In genomic region chr2:27954261-27954673, GRCh38 we compare ENCODE assay signal across 9 cellular contexts.
DNase-seq lines count a peak whose midpoint lies in the region; ATAC-seq, FAIRE-seq and TF ChIP-seq lines count a peak whose summit lies in the region.
"Had no signal": no experiment of that assay in that cellular context is flagged by ENCODE, and none has a peak within 500 bp of the region (broad histone marks: within the 10 kb centered on the region; RNA-seq: fewer than 3 reads in every experiment).

No MANE protein-coding gene starts in this region.

- H3K9me3 ChIP-seq in adipocyte (ENCODE audit: control insufficient read depth, low read length) (peaks cover 10% of the 10 kb centered on the region), upper lobe of left lung (no peaks in the 10 kb centered on the region), HAP-1 (no peaks in the 10 kb centered on the region)

- H3K27me3 ChIP-seq in adipocyte (replicated peaks; ENCODE audit: control insufficient read depth, insufficient read depth, low read length) (no peaks in the 10 kb centered on the region), upper lobe of left lung (no peaks in the 10 kb centered on the region), HAP-1 (ENCODE audit: low read depth) (no peaks in the 10 kb centered on the region)

- DNase-seq in activated CD8-positive, alpha-beta memory T cell treated with anti-CD3 and anti-CD28 coated beads, Interleukin-2, amount 10 ng/mL, durations not matched to agents 7 days and 5 days: no peak
- no peak for DNase-seq in activated CD8-positive, alpha-beta memory T cell treated with anti-CD3 and anti-CD28 coated beads, Interleukin-2, amount 50 U/mL, for 48 hours
- DNase-seq in adipocyte (ENCODE audit: low read depth) (no peak), left colon (no peak), upper lobe of left lung (no peak), SW480 (ENCODE audit: low spot score) (no peak), HAP-1 (ENCODE audit: low spot score in 2 of 2) (no peak), GM19239 (ENCODE audit: insufficient read length, low spot score) (no peak)

- no peak for TF ChIP-seq CTCF in upper lobe of left lung (IDR thresholded peaks at IDR 0.05)

- no peak for ATAC-seq in activated CD8-positive, alpha-beta memory T cell treated with anti-CD3 and anti-CD28 coated beads, Interleukin-2, amount 10 ng/mL, durations not matched to agents 7 days and 5 days
- ATAC-seq in left colon: peak; percentile 66
- peak in 1 of 2 donors; percentile 43 for ATAC-seq in upper lobe of left lung (ENCODE audit: low FRiP score in 2 of 2)

- H3K36me3 Mint-ChIP-seq in activated CD8-positive, alpha-beta memory T cell treated with anti-CD3 and anti-CD28 coated beads, Interleukin-2, amount 10 ng/mL, durations not matched to agents 7 days and 5 days: peaks cover 38% of the 10 kb centered on the region

- H3K9me3 Mint-ChIP-seq in activated CD8-positive, alpha-beta memory T cell treated with anti-CD3 and anti-CD28 coated beads, Interleukin-2, amount 10 ng/mL, durations not matched to agents 7 days and 5 days (ENCODE audit: low read depth): no peaks in the 10 kb centered on the region

- in situ Hi-C loops in HAP-1 (cut with MboI; ENCODE audit: low sequenced_read_pairs): no loop called here

- no peak overlapping the region for H3K4me3 Mint-ChIP-seq in activated CD8-positive, alpha-beta memory T cell treated with anti-CD3 and anti-CD28 coated beads, Interleukin-2, amount 10 ng/mL, durations not matched to agents 7 days and 5 days

- H3K4me1 Mint-ChIP-seq in activated CD8-positive, alpha-beta memory T cell treated with anti-CD3 and anti-CD28 coated beads, Interleukin-2, amount 10 ng/mL, durations not matched to agents 7 days and 5 days: peaks cover 90% of the 10 kb centered on the region

- intact Hi-C loops in left colon (cut with DNase I, micrococcal nuclease): no loop called here

- no peak for TF ChIP-seq EP300 in upper lobe of left lung (IDR thresholded peaks at IDR 0.05)

- H3K4me1 ChIP-seq in adipocyte (ENCODE audit: control insufficient read depth, insufficient read depth, low read length) (peaks cover 61% of the 10 kb centered on the region), upper lobe of left lung (peaks cover 34 to 45% (median 36%) of the 10 kb centered on the region in 4 donors), HAP-1 (no peaks in the 10 kb centered on the region)

- CTCF ChIA-PET in activated CD8-positive, alpha-beta memory T cell treated with anti-CD3 and anti-CD28 coated beads, Interleukin-2, amount 10 ng/mL, durations not matched to agents 7 days and 5 days (lab: Charles Lee): interaction anchor here (1.0 kb wide), 1 partner anchor 11 kb away, joined by 3 read pairs; no protein-coding TSS in a partner anchor

- H3K36me3 ChIP-seq in adipocyte (ENCODE audit: control insufficient read depth, insufficient read depth, low read length, severe bottlenecking) (no peaks in the 10 kb centered on the region), upper lobe of left lung (no peaks in the 10 kb centered on the region), HAP-1 (replicated peaks) (no peaks in the 10 kb centered on the region)

- peak overlapping the region; percentile 92 for H3K27ac Mint-ChIP-seq in activated CD8-positive, alpha-beta memory T cell treated with anti-CD3 and anti-CD28 coated beads, Interleukin-2, amount 10 ng/mL, durations not matched to agents 7 days and 5 days

- no peak for FAIRE-seq in GM19239 (lab: Jason Lieb, UNC)

- H3K9ac ChIP-seq in adipocyte (ENCODE audit: low read length): peak overlapping the region; percentile 43

- H3K4me3 ChIP-seq in adipocyte (ENCODE audit: low read length) (peak overlapping the region; percentile 52), upper lobe of left lung (no peak overlapping the region), HAP-1 (no peak overlapping the region)

- H3K27ac ChIP-seq in upper lobe of left lung: peak overlapping the region; percentile 5 to 49 (median 16)

- TF ChIP-seq POLR2A in upper lobe of left lung (IDR thresholded peaks at IDR 0.05): no peak

- H3K27me3 Mint-ChIP-seq in activated CD8-positive, alpha-beta memory T cell treated with anti-CD3 and anti-CD28 coated beads, Interleukin-2, amount 10 ng/mL, durations not matched to agents 7 days and 5 days: no peaks in the 10 kb centered on the region
- H3K27me3 Mint-ChIP-seq: B cell had no signal

- 72 to 82% methylated on average over 3 of the region's 3 CpGs for WGBS in upper lobe of left lung, 2 donors
